ENCODE assay signal across 3 cellular contexts in the genomic region with DNA sequence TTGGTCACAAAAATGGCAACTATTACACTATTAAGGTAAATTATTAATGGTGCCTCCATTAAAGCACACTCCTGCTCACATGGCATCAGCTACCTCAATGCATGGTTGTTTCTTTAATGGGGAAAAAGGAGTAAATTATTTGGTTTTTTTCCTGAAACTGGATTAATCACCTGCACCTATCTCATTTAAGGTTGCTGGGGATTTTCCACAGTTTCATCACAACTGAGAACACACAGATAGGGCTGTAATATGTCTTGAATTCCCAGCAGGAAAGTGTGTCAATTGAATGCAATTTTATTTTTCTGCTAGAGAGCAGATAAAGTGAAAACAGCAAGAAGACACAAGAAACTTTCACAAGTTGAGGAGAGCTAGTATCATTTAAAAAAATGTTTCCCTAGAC.
TF ChIP-seq lines count a peak whose summit lies in the region.

No MANE protein-coding gene starts in this region.

TF ChIP-seq in SK-N-SH, 30 proteins besides CTCF, POLR2A, EP300 and RAD21 (continued from another document):
- TF ChIP-seq YY1 (IDR thresholded peaks at IDR 0.05; ENCODE audit: low read depth) (no peak), RXRA (IDR thresholded peaks at IDR 0.05; ENCODE audit: borderline replicate concordance, low read depth) (no peak)
- TF ChIP-seq, protein P1, sequence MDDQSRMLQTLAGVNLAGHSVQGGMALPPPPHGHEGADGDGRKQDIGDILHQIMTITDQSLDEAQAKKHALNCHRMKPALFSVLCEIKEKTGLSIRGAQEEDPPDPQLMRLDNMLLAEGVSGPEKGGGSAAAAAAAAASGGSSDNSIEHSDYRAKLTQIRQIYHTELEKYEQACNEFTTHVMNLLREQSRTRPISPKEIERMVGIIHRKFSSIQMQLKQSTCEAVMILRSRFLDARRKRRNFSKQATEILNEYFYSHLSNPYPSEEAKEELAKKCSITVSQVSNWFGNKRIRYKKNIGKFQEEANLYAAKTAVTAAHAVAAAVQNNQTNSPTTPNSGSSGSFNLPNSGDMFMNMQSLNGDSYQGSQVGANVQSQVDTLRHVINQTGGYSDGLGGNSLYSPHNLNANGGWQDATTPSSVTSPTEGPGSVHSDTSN (IDR thresholded peaks at IDR 0.05): no peak

TF ChIP-seq in SK-N-SH treated with all-trans-retinoic acid at 6 μM for 48 hours, 23 proteins besides CTCF, POLR2A, EP300 and RAD21:
- TF ChIP-seq BACH2 (CRISPR knock-in tag; IDR thresholded peaks at IDR 0.05; ENCODE audit: borderline replicate concordance) (no peak), ISL1 (CRISPR knock-in tag; IDR thresholded peaks at IDR 0.05) (no peak), ARNTL (CRISPR knock-in tag; IDR thresholded peaks at IDR 0.05; ENCODE audit: borderline replicate concordance, low read depth) (no peak), TOX (CRISPR knock-in tag; IDR thresholded peaks at IDR 0.05; ENCODE audit: borderline replicate concordance) (no peak)
- TF ChIP-seq, protein P2, sequence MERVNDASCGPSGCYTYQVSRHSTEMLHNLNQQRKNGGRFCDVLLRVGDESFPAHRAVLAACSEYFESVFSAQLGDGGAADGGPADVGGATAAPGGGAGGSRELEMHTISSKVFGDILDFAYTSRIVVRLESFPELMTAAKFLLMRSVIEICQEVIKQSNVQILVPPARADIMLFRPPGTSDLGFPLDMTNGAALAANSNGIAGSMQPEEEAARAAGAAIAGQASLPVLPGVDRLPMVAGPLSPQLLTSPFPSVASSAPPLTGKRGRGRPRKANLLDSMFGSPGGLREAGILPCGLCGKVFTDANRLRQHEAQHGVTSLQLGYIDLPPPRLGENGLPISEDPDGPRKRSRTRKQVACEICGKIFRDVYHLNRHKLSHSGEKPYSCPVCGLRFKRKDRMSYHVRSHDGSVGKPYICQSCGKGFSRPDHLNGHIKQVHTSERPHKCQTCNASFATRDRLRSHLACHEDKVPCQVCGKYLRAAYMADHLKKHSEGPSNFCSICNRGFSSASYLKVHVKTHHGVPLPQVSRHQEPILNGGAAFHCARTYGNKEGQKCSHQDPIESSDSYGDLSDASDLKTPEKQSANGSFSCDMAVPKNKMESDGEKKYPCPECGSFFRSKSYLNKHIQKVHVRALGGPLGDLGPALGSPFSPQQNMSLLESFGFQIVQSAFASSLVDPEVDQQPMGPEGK (CRISPR knock-in tag; IDR thresholded peaks at IDR 0.05; ENCODE audit: borderline replicate concordance): no peak

TF ChIP-seq in GM12878, 131 proteins besides CTCF, POLR2A, EP300 and RAD21 (continued from another document):
- 0 out of 2 replicates have a peak, but pooled peaks have one; percentile 6 for TF ChIP-seq JUNB (IDR thresholded peaks at IDR 0.05)
